22 cellular contexts compared by ENCODE assay signal in genomic region chr18:13366541-13366940, GRCh38.
DNase-seq lines count a peak whose midpoint lies in the region; ATAC-seq lines count a peak whose summit lies in the region.
"Had no signal": no experiment of that assay in that cellular context is flagged by ENCODE, and none has a peak within 500 bp of the region (broad histone marks: within the 10 kb centered on the region; RNA-seq: fewer than 3 reads in every experiment).

No MANE protein-coding gene starts in this region.

- H3K27me3 Mint-ChIP-seq in T-helper 2 cell treated with Interferon-gamma antibody and Interleukin-4, amounts not matched to agents 5 μg/mL and 100 μg/mL, for 36 hours (ENCODE audit: low read depth) = no peaks in the 10 kb centered on the region
- no peaks in the 10 kb centered on the region for H3K27me3 Mint-ChIP-seq in T-helper 17 cell
- H3K27me3 Mint-ChIP-seq: CD4-positive, CD25-positive, alpha-beta regulatory T cell had no signal

- peak overlapping the region; percentile 23 for H3K27ac Mint-ChIP-seq in T-helper 2 cell treated with Interferon-gamma antibody and Interleukin-4, amounts not matched to agents 5 μg/mL and 100 μg/mL, for 36 hours
- peak overlapping the region; percentile 83 for H3K27ac Mint-ChIP-seq in T-helper 17 cell

- ATAC-seq in T-helper 17 cell (no peak), left lobe of liver (no peak)
- ATAC-seq: GM12878, PC-3 had no signal

- DNase-seq in T-helper 2 cell treated with Interferon-gamma antibody and Interleukin-4, amounts not matched to agents 5 μg/mL and 100 μg/mL, for 36 hours (ENCODE audit: low spot score) = no peak
- no peak for DNase-seq in T-helper 2 cell
- peak; percentile 32 for DNase-seq in D341Med (ENCODE audit: low spot score)
- no peak for DNase-seq in T-helper 17 cell
- DNase-seq in left lobe of liver (ENCODE audit: low spot score) = peak; percentile 18
- DNase-seq in mucosa of gallbladder (ENCODE audit: low spot score) = no peak
- DNase-seq in NCI-H1092 (lab: John Stamatoyannopoulos, UW) = no peak
- DNase-seq in activated gamma-delta T cell treated with Interleukin-2 at 50 U/mL for 16 hours = no peak
- DNase-seq: AML-193; CD4-positive, CD25-positive, alpha-beta regulatory T cell; COR-L47; DMS153; EL; GM23248; NCI-H1417 treated with DMSO at 0.1 percent for 48 hours; NCI-H1930; NCI-H345; NCI-H524 treated with DMSO at 0.1 percent for 48 hours; PC-3; RPMI8226; SIG-M5 had no signal

- no peaks in the 10 kb centered on the region for H3K9me3 Mint-ChIP-seq in T-helper 2 cell treated with Interferon-gamma antibody and Interleukin-4, amounts not matched to agents 5 μg/mL and 100 μg/mL, for 36 hours
- H3K9me3 Mint-ChIP-seq: CD4-positive, CD25-positive, alpha-beta regulatory T cell had no signal

- no peak overlapping the region for H3K4me3 Mint-ChIP-seq in T-helper 2 cell treated with Interferon-gamma antibody and Interleukin-4, amounts not matched to agents 5 μg/mL and 100 μg/mL, for 36 hours
- no peak overlapping the region for H3K4me3 Mint-ChIP-seq in T-helper 17 cell

- H3K36me3 Mint-ChIP-seq in T-helper 2 cell treated with Interferon-gamma antibody and Interleukin-4, amounts not matched to agents 5 μg/mL and 100 μg/mL, for 36 hours (ENCODE audit: low read depth) = no peaks in the 10 kb centered on the region
- no peaks in the 10 kb centered on the region for H3K36me3 Mint-ChIP-seq in T-helper 17 cell (ENCODE audit: low read depth)
- H3K36me3 Mint-ChIP-seq: CD4-positive, CD25-positive, alpha-beta regulatory T cell had no signal

- no peaks in the 10 kb centered on the region for H3K9me3 ChIP-seq in T-helper 17 cell (ENCODE audit: control insufficient read depth, low read length, poor library complexity, severe bottlenecking)

- H3K4me1 Mint-ChIP-seq in T-helper 2 cell treated with Interferon-gamma antibody and Interleukin-4, amounts not matched to agents 5 μg/mL and 100 μg/mL, for 36 hours (ENCODE audit: low read depth) = peaks cover 18% of the 10 kb centered on the region
- peaks cover 18% of the 10 kb centered on the region for H3K4me1 Mint-ChIP-seq in T-helper 17 cell

Comparison
In these comparisons a context has a peak if more than half of its experiments do, and no peak if none do; other contexts are left out.
1. DNase-seq: peak in D341Med (single experiment) and left lobe of liver (single experiment); none in T-helper 2 cell treated with Interferon-gamma antibody and Interleukin-4, amounts not matched to agents 5 μg/mL and 100 μg/mL, for 36 hours (single experiment), T-helper 2 cell (0 of 5), T-helper 17 cell (0 of 3), mucosa of gallbladder (single experiment), NCI-H1092 (single experiment) and activated gamma-delta T cell treated with Interleukin-2 at 50 U/mL for 16 hours (single experiment).